ENCODE assay signal across 8 cellular contexts in genomic region chr1:114154146-114154962, GRCh38. TPM values are rescaled to one million over a fixed set of nuclear protein-coding genes. Genes with fewer than 3 reads are reported as not detected.
DNase-seq lines count a peak whose midpoint lies in the region; ATAC-seq, FAIRE-seq and TF ChIP-seq lines count a peak whose summit lies in the region.

No MANE protein-coding gene starts in this region.

- H3K27ac Mint-ChIP-seq in neural crest cell (ENCODE audit: unreplicated experiment): no peak overlapping the region

- peaks cover 11% of the 10 kb centered on the region for H3K4me1 Mint-ChIP-seq in neural crest cell

- peak overlapping the region; percentile 74 for H3K4me3 Mint-ChIP-seq in neural crest cell

- H3K4me3 ChIP-seq in MG63 (no peak overlapping the region), dorsolateral prefrontal cortex (peak overlapping the region in 58 of 59 donors; percentile 27 to 76 (median 59))

- H3K27me3 Mint-ChIP-seq in neural crest cell (ENCODE audit: low read depth): peaks cover 93% of the 10 kb centered on the region

- H3K27ac ChIP-seq in dorsolateral prefrontal cortex: no peak overlapping the region

- H3K9me3 Mint-ChIP-seq in neural crest cell: no peaks in the 10 kb centered on the region

- no peaks in the 10 kb centered on the region for H3K36me3 Mint-ChIP-seq in neural crest cell (ENCODE audit: low read depth)

- no peak for FAIRE-seq in RCC 7860 (lab: Jason Lieb, UNC)

- ATAC-seq in HG03469 (IDR thresholded peaks at IDR 0.05; ENCODE audit: unreplicated experiment): no peak
- no peak for ATAC-seq in HG02970 (IDR thresholded peaks at IDR 0.05; ENCODE audit: low FRiP score, unreplicated experiment)

- no peaks in the 10 kb centered on the region for H3K9me3 ChIP-seq in MG63

- H3K36me3 ChIP-seq in MG63: no peaks in the 10 kb centered on the region

- H3K27me3 ChIP-seq in MG63 (peaks cover 63% of the 10 kb centered on the region), dorsolateral prefrontal cortex (peaks cover 0 to 65% (median 29%) of the 10 kb centered on the region in 45 donors)

- DNase-seq in DMS 273 (lab: John Stamatoyannopoulos, UW; ENCODE audit: unreplicated experiment) (peak; percentile 86), MG63 (peak; percentile 17), dorsolateral prefrontal cortex (peak in 8 of 10 donors; percentile 35 to 74 (median 54)), neural crest cell (ENCODE audit: low read depth, low spot score) (peak; percentile 50), RCC 7860 (ENCODE audit: low spot score) (no peak)
- no peak for DNase-seq in activated CD4-positive, alpha-beta T cell treated with anti-CD3 and anti-CD28 coated beads, Interleukin-2, amount 50 U/mL, for 1 hour

- TF ChIP-seq CTCF in dorsolateral prefrontal cortex (IDR thresholded peaks at IDR 0.05 in 54 of 56, conservative IDR thresholded peaks at IDR 0.05 in 2 of 56; ENCODE audit: low read depth in 1 of 56, partially characterized antibody in 56 of 56) (no peak), neural crest cell (conservative IDR thresholded peaks at IDR 0.05) (no peak)

- intact Hi-C loops in dorsolateral prefrontal cortex (cut with DNase I): no loop called here

RNA-seq across cellular contexts. Expression of gene SYT6, which starts 0.7 kb away (rescaled TPM):
- total RNA-seq in MG63 (2014; rRNA removed; shearing (Covaris generic); ENCODE audit: low replicate concordance): not detected in 2 replicates
- total RNA-seq in dorsolateral prefrontal cortex (1 to 10 TPM; 1.1 to 7.7 (median 3.7) TPM), neural crest cell (3.1 and 3.5 TPM in 2 replicates)

Comparison
In these comparisons a context has a peak if more than half of its experiments do, and no peak if none do; other contexts are left out.
1. DNase-seq: peak in DMS 273 (single experiment), MG63 (single experiment), dorsolateral prefrontal cortex (8 of 10) and neural crest cell (single experiment); none in RCC 7860 (single experiment) and activated CD4-positive, alpha-beta T cell treated with anti-CD3 and anti-CD28 coated beads, Interleukin-2, amount 50 U/mL, for 1 hour (single experiment).